ENCODE assay signal across 27 cellular contexts in the genomic region with DNA sequence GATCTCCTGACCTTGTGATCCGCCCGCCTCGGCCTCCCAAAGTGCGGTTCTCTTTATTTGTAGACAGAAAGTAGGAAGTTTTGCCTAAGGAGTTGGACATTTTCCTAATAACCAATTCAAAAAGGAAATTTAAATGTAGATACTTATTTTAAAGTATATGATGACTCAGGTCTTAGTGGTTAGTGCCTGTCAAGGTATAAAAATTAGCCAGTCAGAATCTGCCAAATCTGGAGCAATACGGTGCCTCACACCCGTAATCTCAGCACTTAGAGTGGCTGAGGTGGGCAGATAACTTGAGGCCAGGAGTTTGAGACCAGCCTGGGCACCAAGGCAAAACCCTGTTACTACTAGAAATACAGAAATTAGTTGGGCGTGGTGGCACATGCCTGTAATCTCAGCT.
"Had no signal": no experiment of that assay in that cellular context is flagged by ENCODE, and none has a peak within 500 bp of the region (broad histone marks: within the 10 kb centered on the region; RNA-seq: fewer than 3 reads in every experiment).

No MANE protein-coding gene starts in this region.

- H3K9me3 Mint-ChIP-seq: activated naive CD4-positive, alpha-beta T cell treated with anti-CD3 and anti-CD28 coated beads, Interleukin-2, amount 50 U/mL, for 24 hours; activated T-cell treated with anti-CD3 and anti-CD28 coated beads, Interleukin-2, amount 50 U/mL, for 24 hours; activated T-helper 1 cell treated with anti-CD3 and anti-CD28 coated beads, Interleukin-12 subunit alpha, Interleukin-12 subunit beta, Interleukin-2, Interleukin-4 antibody, amounts not matched to agents 30 ng/mL and 10 ng/mL and 1 ng/mL, durations not matched to agents 14 hours and 24 hours and 36 hours; IgD-negative memory B cell had no signal

- H3K4me2 ChIP-seq: KMS-11, SK-N-SH had no signal

- H3K4me3 Mint-ChIP-seq: activated CD8-positive, alpha-beta memory T cell treated with anti-CD3 and anti-CD28 coated beads, Interleukin-2, amount 10 ng/mL, durations not matched to agents 7 days and 5 days; activated naive CD4-positive, alpha-beta T cell treated with anti-CD3 and anti-CD28 coated beads, Interleukin-2, amount 50 U/mL, for 24 hours; activated T-cell treated with anti-CD3 and anti-CD28 coated beads, Interleukin-2, amount 50 U/mL, for 24 hours; activated T-helper 1 cell treated with anti-CD3 and anti-CD28 coated beads, Interleukin-12 subunit alpha, Interleukin-12 subunit beta, Interleukin-2, Interleukin-4 antibody, amounts not matched to agents 30 ng/mL and 10 ng/mL and 1 ng/mL, durations not matched to agents 14 hours and 24 hours and 36 hours; IgD-negative memory B cell had no signal

- H3K9me3 ChIP-seq: MG63, SJCRH30, SK-N-SH had no signal

- H3K4me3 ChIP-seq: MG63, Peyer's patch, SJCRH30 had no signal

- H3K36me3 Mint-ChIP-seq: activated CD8-positive, alpha-beta memory T cell treated with anti-CD3 and anti-CD28 coated beads, Interleukin-2, amount 10 ng/mL, durations not matched to agents 7 days and 5 days; activated naive CD4-positive, alpha-beta T cell treated with anti-CD3 and anti-CD28 coated beads, Interleukin-2, amount 50 U/mL, for 24 hours; IgD-negative memory B cell had no signal

- H3K9ac ChIP-seq: KMS-11, SK-N-SH had no signal

- H3K27ac Mint-ChIP-seq: activated CD8-positive, alpha-beta memory T cell treated with anti-CD3 and anti-CD28 coated beads, Interleukin-2, amount 10 ng/mL, durations not matched to agents 7 days and 5 days; activated naive CD4-positive, alpha-beta T cell treated with anti-CD3 and anti-CD28 coated beads, Interleukin-2, amount 50 U/mL, for 24 hours; activated T-cell treated with anti-CD3 and anti-CD28 coated beads, Interleukin-2, amount 50 U/mL, for 24 hours; activated T-helper 1 cell treated with anti-CD3 and anti-CD28 coated beads, Interleukin-12 subunit alpha, Interleukin-12 subunit beta, Interleukin-2, Interleukin-4 antibody, amounts not matched to agents 30 ng/mL and 10 ng/mL and 1 ng/mL, durations not matched to agents 14 hours and 24 hours and 36 hours; IgD-negative memory B cell had no signal

- ATAC-seq: activated CD8-positive, alpha-beta memory T cell treated with anti-CD3 and anti-CD28 coated beads, Interleukin-2, amount 10 ng/mL, durations not matched to agents 7 days and 5 days had no signal

- H3K4me1 Mint-ChIP-seq: activated CD8-positive, alpha-beta memory T cell treated with anti-CD3 and anti-CD28 coated beads, Interleukin-2, amount 10 ng/mL, durations not matched to agents 7 days and 5 days; activated naive CD4-positive, alpha-beta T cell treated with anti-CD3 and anti-CD28 coated beads, Interleukin-2, amount 50 U/mL, for 24 hours; IgD-negative memory B cell had no signal

- DNase-seq: activated CD4-positive, alpha-beta T cell treated with anti-CD3 and anti-CD28 coated beads for 48 hours; activated CD4-positive, alpha-beta T cell treated with anti-CD3 and anti-CD28 coated beads, Interleukin-2, amount 50 U/mL, for 4 hours; activated CD4-positive, CD25-positive, alpha-beta regulatory T cell treated with anti-CD3 and anti-CD28 coated beads, Interleukin-2, amount 50 U/mL, for 72 hours; activated CD8-positive, alpha-beta memory T cell treated with anti-CD3 and anti-CD28 coated beads, Interleukin-2, amount 10 ng/mL, durations not matched to agents 7 days and 5 days; activated effector memory CD4-positive, alpha-beta T cell treated with Interleukin-2 at 50 U/mL for 16 hours; activated naive CD4-positive, alpha-beta T cell; activated T-cell treated with anti-CD3 and anti-CD28 coated beads, Interleukin-2, amount 50 U/mL, for 24 hours; amniotic stem cell; central memory CD4-positive, alpha-beta T cell; MG63; MV-4-11; NCI-H1092 treated with DMSO at 0.1 percent for 48 hours; NCI-H1417 treated with DMSO at 0.1 percent for 48 hours; NCI-H1694; NCI-H2029 treated with DMSO at 0.1 percent for 48 hours; NCI-H446; NCI-H524; Peyer's patch; Right ventricle myocardium superior; SJCRH30; SK-N-SH; T-helper 1 cell had no signal

- H3K27ac ChIP-seq: KMS-11, Peyer's patch, RWPE1, SJCRH30 had no signal

- H3K27me3 Mint-ChIP-seq: IgD-negative memory B cell had no signal

- H3K4me1 ChIP-seq: Peyer's patch, SJCRH30 had no signal

- H3K27me3 ChIP-seq: MG63, Peyer's patch, SJCRH30 had no signal
